ENCODE assay signal across 13 cellular contexts in genomic region chr1:165862448-165862847, GRCh38. TPM values are rescaled to one million over a fixed set of nuclear protein-coding genes. Genes with fewer than 3 reads are reported as not detected.
A peak's percentile ranks its signal among the peaks of the same experiment; 100 is the strongest.
DNase-seq lines count a peak whose midpoint lies in the region; ATAC-seq, FAIRE-seq and TF ChIP-seq lines count a peak whose summit lies in the region.
"Had no signal": no experiment of that assay in that cellular context is flagged by ENCODE, and none has a peak within 500 bp of the region (broad histone marks: within the 10 kb centered on the region; RNA-seq: fewer than 3 reads in every experiment).

No MANE protein-coding gene starts in this region.

- H3K79me2 ChIP-seq in K562 (ENCODE audit: control insufficient read depth, insufficient read depth, low read length) = peaks cover 95% of the 10 kb centered on the region

- H3K4me1 ChIP-seq in K562 (replicated peaks in 1 of 2; ENCODE audit: control insufficient read depth in 2 of 2, insufficient read depth in 2 of 2, low read length in 2 of 2) (peaks cover 2 to 15% of the 10 kb centered on the region in 2 experiments; a peak in 4 of 5 replicates), thyroid gland (peaks cover 11 to 15% of the 10 kb centered on the region in 2 donors)

- H3K9ac ChIP-seq in K562 (ENCODE audit: insufficient read depth in 1 of 2, low read depth in 2 of 2, low read length in 2 of 2) = no peak overlapping the region
- H3K9ac ChIP-seq: KMS-11 had no signal

- peak in 1 of 2 experiments; percentile 9; a peak in 1 of 4 replicates for TF ChIP-seq RAD21 in K562 (CRISPR knock-in tag; conservative IDR thresholded peaks at IDR 0.05 in 1 of 2, IDR thresholded peaks at IDR 0.05 in 1 of 2)

- H2AFZ ChIP-seq in K562 (ENCODE audit: low read depth, low read length) = no peak overlapping the region

- no peak overlapping the region for H3K4me3 Mint-ChIP-seq in activated T-helper 1 cell treated with anti-CD3 and anti-CD28 coated beads, Interleukin-12 subunit alpha, Interleukin-12 subunit beta, Interleukin-2, Interleukin-4 antibody, amounts not matched to agents 30 ng/mL and 10 ng/mL and 1 ng/mL, durations not matched to agents 14 hours and 24 hours and 36 hours
- H3K4me3 Mint-ChIP-seq: activated CD8-positive, alpha-beta T cell treated with anti-CD3 and anti-CD28 coated beads for 36 hours; naive thymus-derived CD8-positive, alpha-beta T cell had no signal

- intact Hi-C loops in K562 (cut with micrococcal nuclease) (no loop called here), thyroid gland (cut with DNase I) (no loop called here)
- intact Hi-C loops in activated T-helper 1 cell treated with anti-CD3 and anti-CD28 coated beads, Interleukin-12 subunit alpha, Interleukin-12 subunit beta, Interleukin-2, Interleukin-4 antibody, amounts not matched to agents 30 ng/mL and 10 ng/mL and 1 ng/mL, durations not matched to agents 14 hours and 24 hours and 36 hours (cut with micrococcal nuclease) = no loop called here

- TF ChIP-seq POLR2A in K562 (conservative IDR thresholded peaks at IDR 0.05) = no peak
- no peak for TF ChIP-seq POLR2A in thyroid gland (IDR thresholded peaks at IDR 0.05)

- peaks cover 22% of the 10 kb centered on the region for H3K36me3 ChIP-seq in K562 (ENCODE audit: control insufficient read depth, insufficient read depth, low read length)
- no peaks in the 10 kb centered on the region for H3K36me3 ChIP-seq in thyroid gland

- no peak overlapping the region for H3K27ac Mint-ChIP-seq in activated T-helper 1 cell treated with anti-CD3 and anti-CD28 coated beads, Interleukin-12 subunit alpha, Interleukin-12 subunit beta, Interleukin-2, Interleukin-4 antibody, amounts not matched to agents 30 ng/mL and 10 ng/mL and 1 ng/mL, durations not matched to agents 14 hours and 24 hours and 36 hours
- H3K27ac Mint-ChIP-seq: activated CD8-positive, alpha-beta T cell treated with anti-CD3 and anti-CD28 coated beads for 36 hours; naive thymus-derived CD8-positive, alpha-beta T cell had no signal

- H3K27me3 Mint-ChIP-seq in activated T-helper 1 cell treated with anti-CD3 and anti-CD28 coated beads, Interleukin-12 subunit alpha, Interleukin-12 subunit beta, Interleukin-2, Interleukin-4 antibody, amounts not matched to agents 30 ng/mL and 10 ng/mL and 1 ng/mL, durations not matched to agents 14 hours and 24 hours and 36 hours (ENCODE audit: insufficient read depth) = no peaks in the 10 kb centered on the region
- H3K27me3 Mint-ChIP-seq: activated CD8-positive, alpha-beta T cell treated with anti-CD3 and anti-CD28 coated beads for 36 hours had no signal

- peaks cover 9% of the 10 kb centered on the region for H3K9me1 ChIP-seq in K562 (ENCODE audit: control insufficient read depth, insufficient read depth, low read length)

- no TSS peak for BruUV-seq in K562 (replicated peaks; lab: Mats Ljungman, UMichigan)

- WGBS in K562 (ENCODE audit: insufficient coverage, low coverage, missing lambda C conversion rate) = 81% methylated on average over 5 of the region's 5 CpGs
- WGBS in thyroid gland, 2 donors = 23 to 24% methylated on average over 5 of the region's 5 CpGs

- H3K4me3 ChIP-seq in K562 (no peak overlapping the region), thyroid gland (replicated peaks in 1 of 3) (no peak overlapping the region)

- CTCF ChIA-PET in K562 (lab: Yijun Ruan, JAX; ENCODE audit: low intra/inter-chr PET ratio) = no interaction called here

- DNase-seq in NCI-H2171 treated with DMSO at 0.1 percent for 48 hours (lab: John Stamatoyannopoulos, UW) = peak; percentile 11
- DNase-seq in NCI-H2171 (lab: John Stamatoyannopoulos, UW) = no peak
- no peak for DNase-seq in K562 (ENCODE audit: extremely low read depth in 1 of 4, low spot score in 3 of 4)
- peak; percentile 74 to 85 for DNase-seq in thyroid gland
- DNase-seq in activated T-helper 1 cell treated with anti-CD3 and anti-CD28 coated beads, Interleukin-12 subunit alpha, Interleukin-12 subunit beta, Interleukin-2, Interleukin-4 antibody, amounts not matched to agents 30 ng/mL and 10 ng/mL and 1 ng/mL, durations not matched to agents 14 hours and 24 hours and 36 hours (ENCODE audit: low spot score) = no peak
- DNase-seq in GM13976 (ENCODE audit: low spot score) = no peak
- DNase-seq in OCI-M2 (lab: John Stamatoyannopoulos, UW; ENCODE audit: unreplicated experiment) = no peak
- DNase-seq: 8988T; activated CD8-positive, alpha-beta T cell treated with anti-CD3 and anti-CD28 coated beads for 36 hours; naive thymus-derived CD8-positive, alpha-beta T cell; stimulated activated naive CD4-positive, alpha-beta T cell had no signal

- TF ChIP-seq EP300 in K562 (IDR thresholded peaks at IDR 0.05; ENCODE audit: low read length) = no peak

- H3K36me3 Mint-ChIP-seq in activated T-helper 1 cell treated with anti-CD3 and anti-CD28 coated beads, Interleukin-12 subunit alpha, Interleukin-12 subunit beta, Interleukin-2, Interleukin-4 antibody, amounts not matched to agents 30 ng/mL and 10 ng/mL and 1 ng/mL, durations not matched to agents 14 hours and 24 hours and 36 hours (ENCODE audit: low read depth) = peaks cover 5% of the 10 kb centered on the region
- H3K36me3 Mint-ChIP-seq: naive thymus-derived CD8-positive, alpha-beta T cell had no signal

- H3K9me3 Mint-ChIP-seq in activated T-helper 1 cell treated with anti-CD3 and anti-CD28 coated beads, Interleukin-12 subunit alpha, Interleukin-12 subunit beta, Interleukin-2, Interleukin-4 antibody, amounts not matched to agents 30 ng/mL and 10 ng/mL and 1 ng/mL, durations not matched to agents 14 hours and 24 hours and 36 hours = no peaks in the 10 kb centered on the region
- H3K9me3 Mint-ChIP-seq: activated CD8-positive, alpha-beta T cell treated with anti-CD3 and anti-CD28 coated beads for 36 hours; naive thymus-derived CD8-positive, alpha-beta T cell had no signal

- H3K27me3 ChIP-seq in K562 (ENCODE audit: control insufficient read depth in 2 of 2, insufficient read depth in 2 of 2, low read length in 2 of 2) (no peaks in the 10 kb centered on the region), thyroid gland (no peaks in the 10 kb centered on the region)

- POLR2A ChIA-PET in K562 (lab: Yijun Ruan, JAX) = interaction anchor here (1.0 to 1.1 kb wide), 2 partner anchors 21 to 37 kb away, joined by 3 read pairs; no protein-coding TSS in a partner anchor

- H3K27ac ChIP-seq in K562 (ENCODE audit: extremely low read depth, low read depth, low read length) (no peak overlapping the region; the same call in 2 of the 3 replicates), thyroid gland (peak overlapping the region in 2 of 3 donors; percentile 10 to 21)
- H3K27ac ChIP-seq: KMS-11 had no signal

- H4K20me1 ChIP-seq in K562 (replicated peaks; ENCODE audit: control insufficient read depth, insufficient read depth, low read length) = peaks cover 19% of the 10 kb centered on the region

- peak; percentile 72 for ATAC-seq in HG03135 (IDR thresholded peaks at IDR 0.05; ENCODE audit: unreplicated experiment)
- peak; percentile 16; the same call in 2 of the 3 replicates for ATAC-seq in K562
- ATAC-seq: activated CD8-positive, alpha-beta T cell treated with anti-CD3 and anti-CD28 coated beads for 36 hours; naive thymus-derived CD8-positive, alpha-beta T cell had no signal

- H3K4me2 ChIP-seq in K562 (ENCODE audit: insufficient read depth, low read length) = no peak overlapping the region
- H3K4me2 ChIP-seq: KMS-11 had no signal

- TF ChIP-seq CTCF in K562 (IDR thresholded peaks at IDR 0.05 in 2 of 3, conservative IDR thresholded peaks at IDR 0.05 in 1 of 3; ENCODE audit: insufficient read depth in 2 of 3, low read depth in 1 of 3, low read length in 3 of 3) = no peak
- TF ChIP-seq CTCF in thyroid gland (IDR thresholded peaks at IDR 0.05) = no peak
- TF ChIP-seq CTCF in GM13976 (IDR thresholded peaks at IDR 0.05; ENCODE audit: borderline replicate concordance, control extremely low read depth, extremely low read depth, insufficient read depth, missing control alignments) = no peak

- no peak for FAIRE-seq in K562 (lab: Jason Lieb, UNC)

- in situ Hi-C loops in K562 (cut with MboI) (no loop called here), GM13976 (cut with MboI; ENCODE audit: low sequenced_read_pairs, unreplicated experiment) (no loop called here)

- H3K9me3 ChIP-seq in K562 (replicated peaks; ENCODE audit: control insufficient read depth, insufficient read depth, low read depth, low read length) (no peaks in the 10 kb centered on the region), thyroid gland (no peaks in the 10 kb centered on the region)

- H3K4me1 Mint-ChIP-seq in activated T-helper 1 cell treated with anti-CD3 and anti-CD28 coated beads, Interleukin-12 subunit alpha, Interleukin-12 subunit beta, Interleukin-2, Interleukin-4 antibody, amounts not matched to agents 30 ng/mL and 10 ng/mL and 1 ng/mL, durations not matched to agents 14 hours and 24 hours and 36 hours (ENCODE audit: low read depth) = peaks cover 52% of the 10 kb centered on the region

TF ChIP-seq in K562, 482 proteins besides CTCF, POLR2A, EP300 and RAD21 (continues in another document):
- no peak for TF ChIP-seq TCF3 (CRISPR knock-in tag; IDR thresholded peaks at IDR 0.05)
- no peak for TF ChIP-seq ZNF12 (CRISPR knock-in tag; IDR thresholded peaks at IDR 0.05)
- no peak for TF ChIP-seq ZNF699 (CRISPR knock-in tag; IDR thresholded peaks at IDR 0.05; ENCODE audit: insufficient replicate concordance)
- no peak for TF ChIP-seq PTBP1 (IDR thresholded peaks at IDR 0.05; ENCODE audit: low read depth, low read length)
- no peak for TF ChIP-seq ZNF41 (CRISPR knock-in tag; conservative IDR thresholded peaks at IDR 0.05)

RNA-seq across cellular contexts. Expression of gene UCK2, which starts 35.0 kb away (rescaled TPM):
- total RNA-seq in K562 (2011; cell fraction: chromatin; rRNA removed; ENCODE audit: low replicate concordance) = 52.8 and 60.6 TPM in 2 replicates
- 42.2 and 49.3 TPM in 2 replicates for total RNA-seq in K562 (2011; cell fraction: nucleolus; rRNA removed)
- 54.6 and 75.2 TPM in 2 replicates for total RNA-seq in K562 (2011; cell fraction: nucleoplasm; rRNA removed)
- 145 and 159 TPM in 2 replicates for total RNA-seq in K562 (2014; rRNA removed)
- 59.0 and 78.5 TPM in 2 replicates for total RNA-seq in K562 (2014; rRNA removed; fragmentation: Illumina TruSeq; extraction: Trizol)
- 71.6 and 73.9 TPM in 2 replicates for total RNA-seq in K562 (2015; rRNA removed; fragmentation: Illumina TruSeq; extraction: Trizol)
- total RNA-seq in K562 (2021) = 95.9 and 98.2 TPM in 2 replicates
- 90.5 and 103 TPM in 2 replicates for polyA plus RNA-seq in K562 (2011; rRNA removed)
- polyA plus RNA-seq in K562 (2011; cell fraction: cytosol; rRNA removed) = 121 and 167 TPM in 2 replicates
- polyA plus RNA-seq in K562 (2011; cell fraction: nucleus; rRNA removed) = 54.4 and 62.7 TPM in 2 replicates
- 49.6 and 96.6 TPM in 2 replicates for polyA plus RNA-seq in K562 (2012)
- polyA plus RNA-seq in K562 (2014; fragmentation: Illumina TruSeq; extraction: Trizol) = 95.8 and 111 TPM in 2 replicates
- polyA plus RNA-seq in K562 (2014; fragmentation: Nextera tagmentation; extraction: Ambion mirVana) = 10 to 100 TPM; 84.6 to 86.7 TPM
- polyA plus RNA-seq in K562 (2014; rRNA removed) = 104 and 122 TPM in 2 replicates
- 98.7 and 137 TPM in 2 replicates for polyA minus RNA-seq in K562 (2011; rRNA and poly(A)+ RNA removed)
- polyA minus RNA-seq in K562 (2011; cell fraction: cytosol; rRNA and poly(A)+ RNA removed) = 61.1 and 70.9 TPM in 2 replicates
- 28.7 and 32.3 TPM in 2 replicates for polyA minus RNA-seq in K562 (2011; cell fraction: nucleus; rRNA and poly(A)+ RNA removed)
- 10 to 100 TPM; 15.9 to 21.0 (median 19.3) TPM for total RNA-seq in thyroid gland
- 109 and 112 TPM in 2 replicates for total RNA-seq in activated T-helper 1 cell treated with anti-CD3 and anti-CD28 coated beads, Interleukin-12 subunit alpha, Interleukin-12 subunit beta, Interleukin-2, Interleukin-4 antibody, amounts not matched to agents 30 ng/mL and 10 ng/mL and 1 ng/mL, durations not matched to agents 14 hours and 24 hours and 36 hours

Comparison
In these comparisons a context has a peak if more than half of its experiments do, and no peak if none do; other contexts are left out.
1. DNase-seq: peak in NCI-H2171 treated with DMSO at 0.1 percent for 48 hours (single experiment) and thyroid gland (2 of 2); none in NCI-H2171 (single experiment), K562 (0 of 4), activated T-helper 1 cell treated with anti-CD3 and anti-CD28 coated beads, Interleukin-12 subunit alpha, Interleukin-12 subunit beta, Interleukin-2, Interleukin-4 antibody, amounts not matched to agents 30 ng/mL and 10 ng/mL and 1 ng/mL, durations not matched to agents 14 hours and 24 hours and 36 hours (single experiment), GM13976 (single experiment) and OCI-M2 (single experiment).